Comparison of ENCODE assay signal across 1 cellular context in the genomic region with DNA sequence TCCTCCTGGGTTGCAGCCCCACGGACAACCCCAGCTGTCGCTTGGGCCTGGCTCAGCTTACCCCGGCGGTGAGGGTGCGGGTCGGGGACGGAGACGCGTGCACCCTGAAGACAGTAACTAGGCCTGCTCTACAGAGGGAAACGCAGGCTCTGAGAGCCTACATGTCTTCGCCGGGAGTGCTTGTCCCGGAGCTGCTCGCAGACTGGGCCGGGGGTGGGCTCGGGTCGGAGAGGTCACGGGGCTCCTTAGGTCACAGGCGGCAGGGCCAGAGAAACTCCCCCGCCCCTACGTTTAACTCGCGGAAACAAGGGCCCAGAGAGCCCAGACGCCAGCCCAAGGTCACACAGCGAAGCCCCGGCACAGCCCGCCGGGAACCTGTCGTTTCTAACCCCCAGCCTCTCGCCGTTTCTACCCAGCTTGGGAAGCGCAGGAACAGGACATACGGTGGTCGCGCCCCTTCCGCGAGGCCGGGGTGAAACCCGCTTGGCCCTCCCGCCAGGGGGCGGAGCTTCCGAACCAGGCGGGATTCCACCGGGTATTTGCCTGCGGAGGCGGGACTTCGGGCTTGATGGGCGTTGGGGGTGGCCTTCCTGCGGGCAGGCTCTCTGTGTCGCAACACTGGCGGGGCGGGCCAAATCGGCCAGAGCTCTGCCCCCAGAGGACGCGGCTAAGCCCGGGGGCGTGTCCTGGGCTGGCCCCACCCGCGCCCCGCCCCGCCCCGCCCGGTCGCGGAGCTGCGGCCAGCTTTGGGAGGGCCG.
TF ChIP-seq lines count a peak whose summit lies in the region.

A gene with protein sequence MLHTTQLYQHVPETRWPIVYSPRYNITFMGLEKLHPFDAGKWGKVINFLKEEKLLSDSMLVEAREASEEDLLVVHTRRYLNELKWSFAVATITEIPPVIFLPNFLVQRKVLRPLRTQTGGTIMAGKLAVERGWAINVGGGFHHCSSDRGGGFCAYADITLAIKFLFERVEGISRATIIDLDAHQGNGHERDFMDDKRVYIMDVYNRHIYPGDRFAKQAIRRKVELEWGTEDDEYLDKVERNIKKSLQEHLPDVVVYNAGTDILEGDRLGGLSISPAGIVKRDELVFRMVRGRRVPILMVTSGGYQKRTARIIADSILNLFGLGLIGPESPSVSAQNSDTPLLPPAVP (plus strand): TSS at position 725 of the 758 bp plus-strand sequence. CDS start 42 bp downstream, outside the sequence.

TF ChIP-seq in HEK293, 187 proteins besides CTCF, POLR2A, EP300 and RAD21 (continued from another document and continues in another):
- TF ChIP-seq, protein P1, sequence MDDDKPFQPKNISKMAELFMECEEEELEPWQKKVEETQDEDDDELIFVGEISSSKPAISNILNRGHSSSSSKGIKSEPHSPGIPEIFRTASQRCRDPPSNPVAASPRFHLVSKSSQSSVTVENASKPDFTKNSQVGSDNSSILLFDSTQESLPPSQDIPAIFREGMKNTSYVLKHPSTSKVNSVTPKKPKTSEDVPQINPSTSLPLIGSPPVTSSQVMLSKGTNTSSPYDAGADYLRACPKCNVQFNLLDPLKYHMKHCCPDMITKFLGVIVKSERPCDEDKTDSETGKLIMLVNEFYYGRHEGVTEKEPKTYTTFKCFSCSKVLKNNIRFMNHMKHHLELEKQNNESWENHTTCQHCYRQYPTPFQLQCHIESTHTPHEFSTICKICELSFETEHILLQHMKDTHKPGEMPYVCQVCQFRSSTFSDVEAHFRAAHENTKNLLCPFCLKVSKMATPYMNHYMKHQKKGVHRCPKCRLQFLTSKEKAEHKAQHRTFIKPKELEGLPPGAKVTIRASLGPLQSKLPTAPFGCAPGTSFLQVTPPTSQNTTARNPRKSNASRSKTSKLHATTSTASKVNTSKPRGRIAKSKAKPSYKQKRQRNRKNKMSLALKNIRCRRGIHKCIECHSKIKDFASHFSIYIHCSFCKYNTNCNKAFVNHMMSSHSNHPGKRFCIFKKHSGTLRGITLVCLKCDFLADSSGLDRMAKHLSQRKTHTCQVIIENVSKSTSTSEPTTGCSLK (tag by site-specific recombination; IDR thresholded peaks at IDR 0.05) = no peak
- TF ChIP-seq YY2 (tag by site-specific recombination; IDR thresholded peaks at IDR 0.05) (no peak), RBAK (tag by site-specific recombination; IDR thresholded peaks at IDR 0.05) (no peak), ZNF600 (tag by site-specific recombination; IDR thresholded peaks at IDR 0.05) (no peak), ZNF670 (tag by site-specific recombination; IDR thresholded peaks at IDR 0.05; ENCODE audit: low read depth) (no peak), KLF16 (tag by site-specific recombination; IDR thresholded peaks at IDR 0.05) (peak; percentile 55; the same call in 1 of the 2 replicates), TRIM28 (IDR thresholded peaks at IDR 0.05; ENCODE audit: borderline replicate concordance, low read length) (no peak), ZNF138 (tag by site-specific recombination; IDR thresholded peaks at IDR 0.05; ENCODE audit: borderline replicate concordance) (no peak), ZNF555 (tag by site-specific recombination; conservative IDR thresholded peaks at IDR 0.05) (no peak), ZNF211 (tag by site-specific recombination; IDR thresholded peaks at IDR 0.05; ENCODE audit: low read depth) (no peak), GLIS2 (tag by site-specific recombination; IDR thresholded peaks at IDR 0.05) (peak; percentile 84), ZNF571 (tag by site-specific recombination; IDR thresholded peaks at IDR 0.05) (no peak), KLF1 (tag by site-specific recombination; IDR thresholded peaks at IDR 0.05) (peak; percentile 56; the same call in 1 of the 2 replicates), ZNF776 (tag by site-specific recombination; IDR thresholded peaks at IDR 0.05; ENCODE audit: borderline replicate concordance) (no peak), IKZF3 (tag by site-specific recombination; IDR thresholded peaks at IDR 0.05) (no peak), SCRT2 (tag by site-specific recombination; IDR thresholded peaks at IDR 0.05) (no peak), KLF8 (tag by site-specific recombination; IDR thresholded peaks at IDR 0.05) (peak; percentile 79), ZNF548 (tag by site-specific recombination; IDR thresholded peaks at IDR 0.05) (no peak), ZNF510 (tag by site-specific recombination; IDR thresholded peaks at IDR 0.05; ENCODE audit: insufficient replicate concordance) (no peak), ZNF677 (tag by site-specific recombination; IDR thresholded peaks at IDR 0.05) (no peak), ZBTB20 (tag by site-specific recombination; IDR thresholded peaks at IDR 0.05) (no peak), ZNF335 (tag by site-specific recombination; conservative IDR thresholded peaks at IDR 0.05) (peak; percentile 76), ZNF391 (tag by site-specific recombination; IDR thresholded peaks at IDR 0.05; ENCODE audit: borderline replicate concordance, low read depth) (peak; percentile 45; the same call in 1 of the 2 replicates), ZFP3 (tag by site-specific recombination; IDR thresholded peaks at IDR 0.05; ENCODE audit: low read depth) (no peak), ZNF157 (tag by site-specific recombination; IDR thresholded peaks at IDR 0.05) (no peak), ZNF658 (tag by site-specific recombination; IDR thresholded peaks at IDR 0.05) (no peak), WT1 (tag by site-specific recombination; IDR thresholded peaks at IDR 0.05) (no peak), OSR2 (tag by site-specific recombination; IDR thresholded peaks at IDR 0.05) (no peak), SP3 (tag by site-specific recombination; IDR thresholded peaks at IDR 0.05) (peak; percentile 96), ZNF354C (tag by site-specific recombination; IDR thresholded peaks at IDR 0.05; ENCODE audit: borderline replicate concordance, low read depth) (no peak), ZFHX2 (tag by site-specific recombination; conservative IDR thresholded peaks at IDR 0.05) (no peak; the same call in 1 of the 2 replicates), ZNF24 (tag by site-specific recombination; IDR thresholded peaks at IDR 0.05) (no peak), ZFP69B (tag by site-specific recombination; IDR thresholded peaks at IDR 0.05) (no peak), ZNF792 (tag by site-specific recombination; IDR thresholded peaks at IDR 0.05) (no peak), GLI2 (tag by site-specific recombination; IDR thresholded peaks at IDR 0.05; ENCODE audit: borderline replicate concordance, low read depth) (no peak)
- TF ChIP-seq, protein P2, sequence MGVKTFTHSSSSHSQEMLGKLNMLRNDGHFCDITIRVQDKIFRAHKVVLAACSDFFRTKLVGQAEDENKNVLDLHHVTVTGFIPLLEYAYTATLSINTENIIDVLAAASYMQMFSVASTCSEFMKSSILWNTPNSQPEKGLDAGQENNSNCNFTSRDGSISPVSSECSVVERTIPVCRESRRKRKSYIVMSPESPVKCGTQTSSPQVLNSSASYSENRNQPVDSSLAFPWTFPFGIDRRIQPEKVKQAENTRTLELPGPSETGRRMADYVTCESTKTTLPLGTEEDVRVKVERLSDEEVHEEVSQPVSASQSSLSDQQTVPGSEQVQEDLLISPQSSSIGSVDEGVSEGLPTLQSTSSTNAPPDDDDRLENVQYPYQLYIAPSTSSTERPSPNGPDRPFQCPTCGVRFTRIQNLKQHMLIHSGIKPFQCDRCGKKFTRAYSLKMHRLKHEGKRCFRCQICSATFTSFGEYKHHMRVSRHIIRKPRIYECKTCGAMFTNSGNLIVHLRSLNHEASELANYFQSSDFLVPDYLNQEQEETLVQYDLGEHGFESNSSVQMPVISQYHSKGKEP (tag by site-specific recombination; IDR thresholded peaks at IDR 0.05) = no peak
- TF ChIP-seq, protein P3, sequence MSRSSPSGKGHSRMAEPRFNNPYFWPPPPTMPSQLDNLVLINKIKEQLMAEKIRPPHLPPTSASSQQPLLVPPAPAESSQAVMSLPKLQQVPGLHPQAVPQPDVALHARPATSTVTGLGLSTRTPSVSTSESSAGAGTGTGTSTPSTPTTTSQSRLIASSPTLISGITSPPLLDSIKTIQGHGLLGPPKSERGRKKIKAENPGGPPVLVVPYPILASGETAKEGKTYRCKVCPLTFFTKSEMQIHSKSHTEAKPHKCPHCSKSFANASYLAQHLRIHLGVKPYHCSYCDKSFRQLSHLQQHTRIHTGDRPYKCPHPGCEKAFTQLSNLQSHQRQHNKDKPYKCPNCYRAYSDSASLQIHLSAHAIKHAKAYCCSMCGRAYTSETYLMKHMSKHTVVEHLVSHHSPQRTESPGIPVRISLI (tag by site-specific recombination; IDR thresholded peaks at IDR 0.05) = no peak
- TF ChIP-seq, protein P4, sequence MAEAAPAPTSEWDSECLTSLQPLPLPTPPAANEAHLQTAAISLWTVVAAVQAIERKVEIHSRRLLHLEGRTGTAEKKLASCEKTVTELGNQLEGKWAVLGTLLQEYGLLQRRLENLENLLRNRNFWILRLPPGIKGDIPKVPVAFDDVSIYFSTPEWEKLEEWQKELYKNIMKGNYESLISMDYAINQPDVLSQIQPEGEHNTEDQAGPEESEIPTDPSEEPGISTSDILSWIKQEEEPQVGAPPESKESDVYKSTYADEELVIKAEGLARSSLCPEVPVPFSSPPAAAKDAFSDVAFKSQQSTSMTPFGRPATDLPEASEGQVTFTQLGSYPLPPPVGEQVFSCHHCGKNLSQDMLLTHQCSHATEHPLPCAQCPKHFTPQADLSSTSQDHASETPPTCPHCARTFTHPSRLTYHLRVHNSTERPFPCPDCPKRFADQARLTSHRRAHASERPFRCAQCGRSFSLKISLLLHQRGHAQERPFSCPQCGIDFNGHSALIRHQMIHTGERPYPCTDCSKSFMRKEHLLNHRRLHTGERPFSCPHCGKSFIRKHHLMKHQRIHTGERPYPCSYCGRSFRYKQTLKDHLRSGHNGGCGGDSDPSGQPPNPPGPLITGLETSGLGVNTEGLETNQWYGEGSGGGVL (tag by site-specific recombination; IDR thresholded peaks at IDR 0.05) = no peak
- TF ChIP-seq, protein P5, sequence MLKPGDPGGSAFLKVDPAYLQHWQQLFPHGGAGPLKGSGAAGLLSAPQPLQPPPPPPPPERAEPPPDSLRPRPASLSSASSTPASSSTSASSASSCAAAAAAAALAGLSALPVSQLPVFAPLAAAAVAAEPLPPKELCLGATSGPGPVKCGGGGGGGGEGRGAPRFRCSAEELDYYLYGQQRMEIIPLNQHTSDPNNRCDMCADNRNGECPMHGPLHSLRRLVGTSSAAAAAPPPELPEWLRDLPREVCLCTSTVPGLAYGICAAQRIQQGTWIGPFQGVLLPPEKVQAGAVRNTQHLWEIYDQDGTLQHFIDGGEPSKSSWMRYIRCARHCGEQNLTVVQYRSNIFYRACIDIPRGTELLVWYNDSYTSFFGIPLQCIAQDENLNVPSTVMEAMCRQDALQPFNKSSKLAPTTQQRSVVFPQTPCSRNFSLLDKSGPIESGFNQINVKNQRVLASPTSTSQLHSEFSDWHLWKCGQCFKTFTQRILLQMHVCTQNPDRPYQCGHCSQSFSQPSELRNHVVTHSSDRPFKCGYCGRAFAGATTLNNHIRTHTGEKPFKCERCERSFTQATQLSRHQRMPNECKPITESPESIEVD (tag by site-specific recombination; IDR thresholded peaks at IDR 0.05) = no peak
- TF ChIP-seq, protein P6, sequence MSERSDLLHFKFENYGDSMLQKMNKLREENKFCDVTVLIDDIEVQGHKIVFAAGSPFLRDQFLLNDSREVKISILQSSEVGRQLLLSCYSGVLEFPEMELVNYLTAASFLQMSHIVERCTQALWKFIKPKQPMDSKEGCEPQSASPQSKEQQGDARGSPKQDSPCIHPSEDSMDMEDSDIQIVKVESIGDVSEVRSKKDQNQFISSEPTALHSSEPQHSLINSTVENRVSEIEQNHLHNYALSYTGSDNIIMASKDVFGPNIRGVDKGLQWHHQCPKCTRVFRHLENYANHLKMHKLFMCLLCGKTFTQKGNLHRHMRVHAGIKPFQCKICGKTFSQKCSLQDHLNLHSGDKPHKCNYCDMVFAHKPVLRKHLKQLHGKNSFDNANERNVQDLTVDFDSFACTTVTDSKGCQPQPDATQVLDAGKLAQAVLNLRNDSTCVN (tag by site-specific recombination; optimal IDR thresholded peaks at IDR 0.05) = peak; percentile 61
- TF ChIP-seq, protein P7, sequence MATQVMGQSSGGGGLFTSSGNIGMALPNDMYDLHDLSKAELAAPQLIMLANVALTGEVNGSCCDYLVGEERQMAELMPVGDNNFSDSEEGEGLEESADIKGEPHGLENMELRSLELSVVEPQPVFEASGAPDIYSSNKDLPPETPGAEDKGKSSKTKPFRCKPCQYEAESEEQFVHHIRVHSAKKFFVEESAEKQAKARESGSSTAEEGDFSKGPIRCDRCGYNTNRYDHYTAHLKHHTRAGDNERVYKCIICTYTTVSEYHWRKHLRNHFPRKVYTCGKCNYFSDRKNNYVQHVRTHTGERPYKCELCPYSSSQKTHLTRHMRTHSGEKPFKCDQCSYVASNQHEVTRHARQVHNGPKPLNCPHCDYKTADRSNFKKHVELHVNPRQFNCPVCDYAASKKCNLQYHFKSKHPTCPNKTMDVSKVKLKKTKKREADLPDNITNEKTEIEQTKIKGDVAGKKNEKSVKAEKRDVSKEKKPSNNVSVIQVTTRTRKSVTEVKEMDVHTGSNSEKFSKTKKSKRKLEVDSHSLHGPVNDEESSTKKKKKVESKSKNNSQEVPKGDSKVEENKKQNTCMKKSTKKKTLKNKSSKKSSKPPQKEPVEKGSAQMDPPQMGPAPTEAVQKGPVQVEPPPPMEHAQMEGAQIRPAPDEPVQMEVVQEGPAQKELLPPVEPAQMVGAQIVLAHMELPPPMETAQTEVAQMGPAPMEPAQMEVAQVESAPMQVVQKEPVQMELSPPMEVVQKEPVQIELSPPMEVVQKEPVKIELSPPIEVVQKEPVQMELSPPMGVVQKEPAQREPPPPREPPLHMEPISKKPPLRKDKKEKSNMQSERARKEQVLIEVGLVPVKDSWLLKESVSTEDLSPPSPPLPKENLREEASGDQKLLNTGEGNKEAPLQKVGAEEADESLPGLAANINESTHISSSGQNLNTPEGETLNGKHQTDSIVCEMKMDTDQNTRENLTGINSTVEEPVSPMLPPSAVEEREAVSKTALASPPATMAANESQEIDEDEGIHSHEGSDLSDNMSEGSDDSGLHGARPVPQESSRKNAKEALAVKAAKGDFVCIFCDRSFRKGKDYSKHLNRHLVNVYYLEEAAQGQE (tag by site-specific recombination; IDR thresholded peaks at IDR 0.05) = no peak
- TF ChIP-seq, protein P8, sequence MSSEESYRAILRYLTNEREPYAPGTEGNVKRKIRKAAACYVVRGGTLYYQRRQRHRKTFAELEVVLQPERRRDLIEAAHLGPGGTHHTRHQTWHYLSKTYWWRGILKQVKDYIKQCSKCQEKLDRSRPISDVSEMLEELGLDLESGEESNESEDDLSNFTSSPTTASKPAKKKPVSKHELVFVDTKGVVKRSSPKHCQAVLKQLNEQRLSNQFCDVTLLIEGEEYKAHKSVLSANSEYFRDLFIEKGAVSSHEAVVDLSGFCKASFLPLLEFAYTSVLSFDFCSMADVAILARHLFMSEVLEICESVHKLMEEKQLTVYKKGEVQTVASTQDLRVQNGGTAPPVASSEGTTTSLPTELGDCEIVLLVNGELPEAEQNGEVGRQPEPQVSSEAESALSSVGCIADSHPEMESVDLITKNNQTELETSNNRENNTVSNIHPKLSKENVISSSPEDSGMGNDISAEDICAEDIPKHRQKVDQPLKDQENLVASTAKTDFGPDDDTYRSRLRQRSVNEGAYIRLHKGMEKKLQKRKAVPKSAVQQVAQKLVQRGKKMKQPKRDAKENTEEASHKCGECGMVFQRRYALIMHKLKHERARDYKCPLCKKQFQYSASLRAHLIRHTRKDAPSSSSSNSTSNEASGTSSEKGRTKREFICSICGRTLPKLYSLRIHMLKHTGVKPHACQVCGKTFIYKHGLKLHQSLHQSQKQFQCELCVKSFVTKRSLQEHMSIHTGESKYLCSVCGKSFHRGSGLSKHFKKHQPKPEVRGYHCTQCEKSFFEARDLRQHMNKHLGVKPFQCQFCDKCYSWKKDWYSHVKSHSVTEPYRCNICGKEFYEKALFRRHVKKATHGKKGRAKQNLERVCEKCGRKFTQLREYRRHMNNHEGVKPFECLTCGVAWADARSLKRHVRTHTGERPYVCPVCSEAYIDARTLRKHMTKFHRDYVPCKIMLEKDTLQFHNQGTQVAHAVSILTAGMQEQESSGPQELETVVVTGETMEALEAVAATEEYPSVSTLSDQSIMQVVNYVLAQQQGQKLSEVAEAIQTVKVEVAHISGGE (tag by site-specific recombination; conservative IDR thresholded peaks at IDR 0.05; ENCODE audit: low read depth) = no peak
